ENCODE assay signal across 17 cellular contexts in the genomic region with DNA sequence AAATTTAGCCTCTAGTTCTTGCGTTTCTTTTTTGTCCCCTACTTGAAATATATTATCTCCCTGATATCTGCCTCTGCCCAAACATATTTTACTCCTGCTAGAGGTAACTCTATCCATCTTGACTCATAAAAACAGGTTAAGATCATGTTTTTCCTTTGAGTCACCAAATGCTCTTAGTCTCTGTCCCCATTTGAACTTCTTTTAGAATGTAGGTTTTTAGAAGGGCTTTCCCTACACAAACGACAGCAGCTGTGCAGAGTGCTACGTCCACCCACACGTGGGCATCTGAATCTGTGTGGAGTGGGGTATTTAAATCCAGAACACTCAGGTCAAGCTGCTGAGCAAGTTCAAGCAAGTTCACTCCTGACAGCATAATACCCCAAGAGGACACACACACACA. TPM values are rescaled to one million over a fixed set of nuclear protein-coding genes. Genes with fewer than 3 reads are reported as not detected.
DNase-seq lines count a peak whose midpoint lies in the region; ATAC-seq and TF ChIP-seq lines count a peak whose summit lies in the region.
"Had no signal": no experiment of that assay in that cellular context is flagged by ENCODE, and none has a peak within 500 bp of the region (broad histone marks: within the 10 kb centered on the region; RNA-seq: fewer than 3 reads in every experiment).

No MANE protein-coding gene starts in this region.

- H3K4me3 ChIP-seq in WERI-Rb-1 (ENCODE audit: low read depth, low read length): no peak overlapping the region
- H3K4me3 ChIP-seq: BLaER1, breast epithelium, MG63, Peyer's patch had no signal

- H3K36me3 ChIP-seq in WERI-Rb-1: no peaks in the 10 kb centered on the region
- H3K36me3 ChIP-seq: BLaER1, breast epithelium, MG63, Peyer's patch had no signal

- H3K4me1 Mint-ChIP-seq in activated T-cell treated with anti-CD3 and anti-CD28 coated beads, Interleukin-2, amount 50 U/mL, for 4 hours (ENCODE audit: low read depth): no peaks in the 10 kb centered on the region
- H3K4me1 Mint-ChIP-seq: activated B cell treated with CpG ODN at 0.5 μM for 24 hours had no signal

- ATAC-seq in foreskin keratinocyte (peak; percentile 83), HG03469 (IDR thresholded peaks at IDR 0.05; ENCODE audit: unreplicated experiment) (no peak)
- ATAC-seq in activated T-cell treated with anti-CD3 and anti-CD28 coated beads, Interleukin-2, amount 50 U/mL, for 4 hours: no peak

- no peaks in the 10 kb centered on the region for H3K9me3 ChIP-seq in WERI-Rb-1 (ENCODE audit: severe bottlenecking)
- H3K9me3 ChIP-seq: breast epithelium, MG63, Peyer's patch had no signal

- no peaks in the 10 kb centered on the region for H3K36me3 Mint-ChIP-seq in activated T-cell treated with anti-CD3 and anti-CD28 coated beads, Interleukin-2, amount 50 U/mL, for 4 hours (ENCODE audit: insufficient read depth)

- DNase-seq in HPDE6-E6E7 (ENCODE audit: extremely low spot score) (peak; percentile 66), WERI-Rb-1 (peak; percentile 42), foreskin keratinocyte (peak; percentile 85 to 88), stromal cell of bone marrow (ENCODE audit: low read depth) (peak; percentile 6), NCI-H1105 (lab: John Stamatoyannopoulos, UW) (no peak)
- DNase-seq in activated T-cell treated with anti-CD3 and anti-CD28 coated beads, Interleukin-2, amount 50 U/mL, for 4 hours: no peak
- DNase-seq: activated B cell treated with CpG ODN at 0.5 μM for 24 hours; activated naive CD4-positive, alpha-beta T cell treated with Interleukin-2 at 50 U/mL for 16 hours; MG63; NCI-H2029 treated with DMSO at 0.1 percent for 48 hours; Peyer's patch had no signal

- H3K27me3 Mint-ChIP-seq in activated T-cell treated with anti-CD3 and anti-CD28 coated beads, Interleukin-2, amount 50 U/mL, for 4 hours (ENCODE audit: low read depth): peaks cover 2% of the 10 kb centered on the region

- H3K27ac ChIP-seq in WERI-Rb-1 (no peak overlapping the region), foreskin keratinocyte (no peak overlapping the region)
- H3K27ac ChIP-seq: BLaER1, breast epithelium, Peyer's patch had no signal

- peaks cover 16% of the 10 kb centered on the region for H3K4me1 ChIP-seq in foreskin keratinocyte
- H3K4me1 ChIP-seq: BLaER1, breast epithelium, Peyer's patch had no signal

- H3K9me3 Mint-ChIP-seq in activated T-cell treated with anti-CD3 and anti-CD28 coated beads, Interleukin-2, amount 50 U/mL, for 4 hours: peaks cover 13% of the 10 kb centered on the region

- H3K4me3 Mint-ChIP-seq in activated T-cell treated with anti-CD3 and anti-CD28 coated beads, Interleukin-2, amount 50 U/mL, for 4 hours: no peak overlapping the region
- H3K4me3 Mint-ChIP-seq: activated B cell treated with CpG ODN at 0.5 μM for 24 hours had no signal

- H3K27me3 ChIP-seq in WERI-Rb-1 (ENCODE audit: insufficient read depth, low read depth, severe bottlenecking) (no peaks in the 10 kb centered on the region), foreskin keratinocyte (peaks cover 3% of the 10 kb centered on the region)
- H3K27me3 ChIP-seq: BLaER1, breast epithelium, MG63, Peyer's patch had no signal

- TF ChIP-seq CTCF in WERI-Rb-1 (IDR thresholded peaks at IDR 0.05; ENCODE audit: low read depth, low read length) (no peak), foreskin keratinocyte (conservative IDR thresholded peaks at IDR 0.05) (no peak)

RNA-seq across cellular contexts. Expression of a gene that starts 2.2 kb away (rescaled TPM):
- 0.27 TPM in 1 of 2 replicates, not detected in the other for total RNA-seq in foreskin keratinocyte
- 0.16 TPM in 1 of 2 replicates, not detected in the other for polyA plus RNA-seq in foreskin keratinocyte
- not detected for total RNA-seq in activated T-cell treated with anti-CD3 and anti-CD28 coated beads, Interleukin-2, amount 50 U/mL, for 4 hours
- total RNA-seq: activated B cell treated with CpG ODN at 0.5 μM for 24 hours; lung microvascular endothelial cell; T-helper 1 cell treated with Interleukin-12 subunit alpha and Interleukin-12 subunit beta and Interleukin-4 antibody, amounts not matched to agents 30 ng/mL and 1 ng/mL, for 36 hours had no signal
- polyA plus RNA-seq: neural cell had no signal

Comparison
In these comparisons a context has a peak if more than half of its experiments do, and no peak if none do; other contexts are left out.
1. DNase-seq: peak in HPDE6-E6E7 (single experiment), WERI-Rb-1 (single experiment), foreskin keratinocyte (2 of 2) and stromal cell of bone marrow (single experiment); none in NCI-H1105 (single experiment) and activated T-cell treated with anti-CD3 and anti-CD28 coated beads, Interleukin-2, amount 50 U/mL, for 4 hours (single experiment).